In the genomic region with DNA sequence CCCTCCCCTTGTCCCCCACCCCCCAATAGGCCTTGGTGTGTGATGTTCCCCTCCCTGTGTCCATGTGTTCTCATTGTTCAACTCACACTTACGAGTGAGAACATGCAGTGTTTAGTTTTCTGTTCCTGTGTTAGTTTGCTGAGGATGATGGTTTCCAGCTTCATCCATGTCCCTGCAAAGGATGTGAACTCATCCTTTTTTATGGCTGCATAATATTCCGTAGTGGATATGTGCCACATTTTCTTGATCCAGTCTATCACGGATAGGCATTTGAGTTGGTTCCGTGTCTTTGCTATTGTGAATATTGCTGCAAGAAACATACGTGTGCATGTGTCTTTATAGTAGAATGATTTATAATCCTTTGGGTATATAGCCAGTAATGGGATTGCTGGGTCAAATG, we compare ENCODE assay signal across 5 cellular contexts. TPM values are rescaled to one million over a fixed set of nuclear protein-coding genes. Genes with fewer than 3 reads are reported as not detected.
"Had no signal": no experiment of that assay in that cellular context is flagged by ENCODE, and none has a peak within 500 bp of the region (broad histone marks: within the 10 kb centered on the region; RNA-seq: fewer than 3 reads in every experiment).

No MANE protein-coding gene starts in this region.

RNA-seq across cellular contexts. Expression of a gene that starts 14.8 kb away (rescaled TPM):
- total RNA-seq: activated B cell treated with CpG ODN at 0.5 μM for 24 hours; activated T-helper 17 cell treated with anti-CD3 and anti-CD28 coated beads, Interleukin-2, amount 50 U/mL, for 72 hours; bronchial epithelial cell; dermis blood vessel endothelial cell; T-helper 2 cell treated with Interferon-gamma antibody and Interleukin-4, amounts not matched to agents 100 ng/mL and 5 ng/mL, for 36 hours had no signal
